Comparison of ENCODE assay signal across 1 cellular context in the genomic region with DNA sequence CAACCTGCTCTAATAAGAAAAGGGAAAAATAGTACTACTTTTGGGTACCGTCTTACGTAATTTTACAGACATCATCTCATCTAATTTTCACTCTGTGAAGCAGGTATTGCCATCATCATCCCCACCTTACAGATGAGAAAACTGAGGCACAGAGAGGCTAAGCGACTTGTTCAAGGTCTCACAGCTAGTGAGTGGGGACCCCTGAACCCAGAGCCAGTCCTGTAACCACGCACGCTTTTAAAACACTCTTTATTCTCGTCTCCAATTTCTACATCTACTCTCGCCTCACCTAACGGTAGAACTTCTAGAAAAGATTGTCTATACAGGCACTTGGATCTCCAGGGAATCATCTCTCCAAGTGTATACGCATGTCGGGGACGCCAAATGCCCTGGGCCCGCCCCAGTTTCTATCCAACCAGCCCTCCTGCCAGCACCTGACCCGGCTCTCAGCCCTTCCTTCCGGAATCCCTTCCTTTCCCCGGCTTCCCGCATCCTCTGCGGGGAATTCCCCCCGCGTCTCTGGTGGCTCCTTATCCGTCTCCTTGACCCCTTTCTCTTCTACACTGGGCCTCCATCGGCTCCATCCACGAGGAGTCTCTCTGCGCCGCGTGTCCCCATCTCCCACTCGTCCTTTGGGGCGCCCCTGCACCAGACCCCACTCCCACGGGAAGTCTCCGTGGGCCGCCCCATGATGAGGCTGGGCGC.
TF ChIP-seq lines count a peak whose summit lies in the region.

No MANE protein-coding gene starts in this region.

TF ChIP-seq in HCT116, 20 proteins besides CTCF, POLR2A, EP300 and RAD21 (continued from another document):
- TF ChIP-seq, protein P1, sequence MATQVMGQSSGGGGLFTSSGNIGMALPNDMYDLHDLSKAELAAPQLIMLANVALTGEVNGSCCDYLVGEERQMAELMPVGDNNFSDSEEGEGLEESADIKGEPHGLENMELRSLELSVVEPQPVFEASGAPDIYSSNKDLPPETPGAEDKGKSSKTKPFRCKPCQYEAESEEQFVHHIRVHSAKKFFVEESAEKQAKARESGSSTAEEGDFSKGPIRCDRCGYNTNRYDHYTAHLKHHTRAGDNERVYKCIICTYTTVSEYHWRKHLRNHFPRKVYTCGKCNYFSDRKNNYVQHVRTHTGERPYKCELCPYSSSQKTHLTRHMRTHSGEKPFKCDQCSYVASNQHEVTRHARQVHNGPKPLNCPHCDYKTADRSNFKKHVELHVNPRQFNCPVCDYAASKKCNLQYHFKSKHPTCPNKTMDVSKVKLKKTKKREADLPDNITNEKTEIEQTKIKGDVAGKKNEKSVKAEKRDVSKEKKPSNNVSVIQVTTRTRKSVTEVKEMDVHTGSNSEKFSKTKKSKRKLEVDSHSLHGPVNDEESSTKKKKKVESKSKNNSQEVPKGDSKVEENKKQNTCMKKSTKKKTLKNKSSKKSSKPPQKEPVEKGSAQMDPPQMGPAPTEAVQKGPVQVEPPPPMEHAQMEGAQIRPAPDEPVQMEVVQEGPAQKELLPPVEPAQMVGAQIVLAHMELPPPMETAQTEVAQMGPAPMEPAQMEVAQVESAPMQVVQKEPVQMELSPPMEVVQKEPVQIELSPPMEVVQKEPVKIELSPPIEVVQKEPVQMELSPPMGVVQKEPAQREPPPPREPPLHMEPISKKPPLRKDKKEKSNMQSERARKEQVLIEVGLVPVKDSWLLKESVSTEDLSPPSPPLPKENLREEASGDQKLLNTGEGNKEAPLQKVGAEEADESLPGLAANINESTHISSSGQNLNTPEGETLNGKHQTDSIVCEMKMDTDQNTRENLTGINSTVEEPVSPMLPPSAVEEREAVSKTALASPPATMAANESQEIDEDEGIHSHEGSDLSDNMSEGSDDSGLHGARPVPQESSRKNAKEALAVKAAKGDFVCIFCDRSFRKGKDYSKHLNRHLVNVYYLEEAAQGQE (IDR thresholded peaks at IDR 0.05; ENCODE audit: low read depth): no peak
- TF ChIP-seq JUND (IDR thresholded peaks at IDR 0.05): no peak
- no peak for TF ChIP-seq TCF7L2 (IDR thresholded peaks at IDR 0.05; ENCODE audit: borderline replicate concordance, extremely low read depth, insufficient read depth, insufficient read length)
- no peak for TF ChIP-seq EZH2phosphoT487 (IDR thresholded peaks at IDR 0.05; ENCODE audit: borderline replicate concordance)
